In the genomic region with DNA sequence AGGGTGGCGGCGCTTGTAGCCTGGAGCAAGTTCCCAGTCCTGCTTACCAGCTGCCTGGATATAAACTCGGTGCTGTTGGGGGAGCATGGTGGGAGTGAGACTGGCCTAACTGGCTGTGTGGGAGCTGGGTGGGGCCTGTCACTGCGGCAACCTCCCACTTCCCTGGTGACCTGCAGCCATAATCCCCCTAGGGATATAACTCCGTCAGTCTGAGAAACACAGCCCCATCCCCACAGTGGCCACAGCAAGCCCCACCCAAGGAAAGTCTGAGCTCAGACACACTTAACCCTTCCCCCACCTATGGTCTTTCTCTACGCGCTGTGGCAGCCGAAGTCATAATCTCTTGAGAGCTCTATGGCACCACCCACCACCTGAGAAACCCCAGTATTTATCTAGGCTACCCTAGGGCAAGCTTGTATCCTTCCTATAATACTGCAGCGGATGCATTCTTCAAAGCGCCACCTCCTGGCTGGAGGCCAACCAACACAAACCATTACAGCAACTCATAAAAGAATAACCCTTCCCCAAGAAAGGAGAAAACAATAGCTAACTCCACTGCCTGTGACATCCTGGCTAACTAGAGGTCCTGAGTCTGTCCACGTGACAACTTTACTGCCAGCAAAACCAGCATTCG, we compare ENCODE assay signal across 18 cellular contexts. TPM values are rescaled to one million over a fixed set of nuclear protein-coding genes. Genes with fewer than 3 reads are reported as not detected.
DNase-seq lines count a peak whose midpoint lies in the region; TF ChIP-seq lines count a peak whose summit lies in the region.
"Had no signal": no experiment of that assay in that cellular context is flagged by ENCODE, and none has a peak within 500 bp of the region (broad histone marks: within the 10 kb centered on the region; RNA-seq: fewer than 3 reads in every experiment).

No MANE protein-coding gene starts in this region.

- H3K4me3 ChIP-seq in mesendoderm (ENCODE audit: low read length), result no peak overlapping the region
- H3K4me3 ChIP-seq in CD8-positive, alpha-beta memory T cell (ENCODE audit: low read length), result no peak overlapping the region
- H3K4me3 ChIP-seq: body of pancreas, SJSA1 had no signal

- H3K27me3 ChIP-seq in mesendoderm (ENCODE audit: insufficient read depth, low read length, poor library complexity), result no peaks in the 10 kb centered on the region
- no peaks in the 10 kb centered on the region for H3K27me3 ChIP-seq in CD8-positive, alpha-beta memory T cell (ENCODE audit: insufficient read depth, low read length, poor library complexity, severe bottlenecking)
- H3K27me3 ChIP-seq: body of pancreas, SJSA1 had no signal

- H3K27me3 Mint-ChIP-seq in CD8-positive, alpha-beta memory T cell, result peaks cover 16 to 43% of the 10 kb centered on the region in 2 donors
- no peaks in the 10 kb centered on the region for H3K27me3 Mint-ChIP-seq in endothelial cell (ENCODE audit: unreplicated experiment)

- H3K9ac ChIP-seq in mesendoderm (ENCODE audit: low read length), result no peak overlapping the region

- H3K4ac ChIP-seq in mesendoderm (ENCODE audit: low read depth, low read length), result no peak overlapping the region

- peaks cover 0 to 20% (median 1%) of the 10 kb centered on the region in 3 donors for H3K36me3 Mint-ChIP-seq in CD8-positive, alpha-beta memory T cell
- H3K36me3 Mint-ChIP-seq in endothelial cell (ENCODE audit: low read depth, unreplicated experiment), result no peaks in the 10 kb centered on the region

- H2BK5ac ChIP-seq in mesendoderm (ENCODE audit: low read length), result no peak overlapping the region

- CTCF ChIA-PET in CD8-positive, alpha-beta memory T cell (lab: Charles Lee), result no interaction called here

- H3K27ac Mint-ChIP-seq in CD8-positive, alpha-beta memory T cell, result no peak overlapping the region
- no peak overlapping the region for H3K27ac Mint-ChIP-seq in endothelial cell (ENCODE audit: unreplicated experiment)

- H3K4me2 ChIP-seq in mesendoderm (ENCODE audit: low read length), result no peak overlapping the region

- no peaks in the 10 kb centered on the region for H3K79me1 ChIP-seq in mesendoderm (ENCODE audit: low read length)

- H3K18ac ChIP-seq in mesendoderm (ENCODE audit: low read length), result no peak overlapping the region

- POLR2A ChIA-PET in CD8-positive, alpha-beta memory T cell (lab: Charles Lee), result no interaction called here

- DNase-seq in H4 (ENCODE audit: low spot score) (peak; percentile 7), dermis blood vessel endothelial cell (peak; percentile 26), mesendoderm (peak; percentile 39), endothelial cell (ENCODE audit: low spot score) (no peak), CD1c-positive myeloid dendritic cell (ENCODE audit: extremely low spot score) (no peak)
- DNase-seq in CD8-positive, alpha-beta memory T cell, result no peak
- no peak for DNase-seq in activated effector memory CD4-positive, alpha-beta T cell treated with Interleukin-2 at 50 U/mL for 16 hours
- DNase-seq: activated gamma-delta T cell treated with Interleukin-2 at 50 U/mL for 16 hours; body of pancreas; DMS79; NCI-H2107; nucleus accumbens; stimulated activated naive CD8-positive, alpha-beta T cell treated with anti-CD3 and anti-CD28 coated beads, Interleukin-15, Interleukin-2, amounts not matched to agents 100 U/mL and 50 U/mL, for 24 hours had no signal

- no peak overlapping the region for H4K8ac ChIP-seq in mesendoderm (ENCODE audit: low read depth, low read length)

- no CpG with 5 or more reads among the region's 12 CpGs for WGBS in mesendoderm (ENCODE audit: extremely low coverage, insufficient coverage, low lambda C conversion rate)

- H3K79me2 ChIP-seq in mesendoderm (ENCODE audit: control insufficient read depth, insufficient read depth, low read length), result no peaks in the 10 kb centered on the region

- peaks cover 13 to 18% (median 15%) of the 10 kb centered on the region in 5 donors for H3K9me3 Mint-ChIP-seq in CD8-positive, alpha-beta memory T cell
- H3K9me3 Mint-ChIP-seq in endothelial cell (ENCODE audit: unreplicated experiment), result no peaks in the 10 kb centered on the region

- no peak overlapping the region for H3K23ac ChIP-seq in mesendoderm (ENCODE audit: low read length)

- H3K36me3 ChIP-seq in mesendoderm (ENCODE audit: control insufficient read depth, insufficient read depth, low read length), result no peaks in the 10 kb centered on the region
- H3K36me3 ChIP-seq in CD8-positive, alpha-beta memory T cell (ENCODE audit: insufficient read depth, low read length), result no peaks in the 10 kb centered on the region
- H3K36me3 ChIP-seq: SJSA1 had no signal

- no peak overlapping the region for H3K56ac ChIP-seq in mesendoderm (ENCODE audit: low read length)

- H2AK5ac ChIP-seq in mesendoderm (ENCODE audit: low read length), result no peak overlapping the region

- H2BK15ac ChIP-seq in mesendoderm (replicated peaks; ENCODE audit: low read depth), result no peak overlapping the region

- peak; percentile 37; the same call in 1 of the 2 replicates for TF ChIP-seq CTCF in 22Rv1 (IDR thresholded peaks at IDR 0.05)
- no peak for TF ChIP-seq CTCF in endothelial cell (IDR thresholded peaks at IDR 0.05; ENCODE audit: unreplicated experiment)

- H3K4me3 Mint-ChIP-seq in CD8-positive, alpha-beta memory T cell, result no peak overlapping the region
- no peak overlapping the region for H3K4me3 Mint-ChIP-seq in endothelial cell (ENCODE audit: unreplicated experiment)

- H3K4me1 Mint-ChIP-seq in CD8-positive, alpha-beta memory T cell, result no peaks in the 10 kb centered on the region
- H3K4me1 Mint-ChIP-seq in endothelial cell (ENCODE audit: unreplicated experiment), result peaks cover 6% of the 10 kb centered on the region

- H3K9me3 ChIP-seq in CD8-positive, alpha-beta memory T cell (ENCODE audit: low read length), result no peaks in the 10 kb centered on the region
- H3K9me3 ChIP-seq: body of pancreas, SJSA1 had no signal

- no peak overlapping the region for H2BK120ac ChIP-seq in mesendoderm (ENCODE audit: low read depth, low read length)

- H4K5ac ChIP-seq in mesendoderm (ENCODE audit: low read length), result no peak overlapping the region

- H3K27ac ChIP-seq in 22Rv1 (no peak overlapping the region), mesendoderm (ENCODE audit: low read depth, low read length) (no peak overlapping the region)
- no peak overlapping the region for H3K27ac ChIP-seq in CD8-positive, alpha-beta memory T cell (ENCODE audit: low read depth, low read length)
- H3K27ac ChIP-seq: body of pancreas, HL-60, SJSA1 had no signal

- no peaks in the 10 kb centered on the region for H3K4me1 ChIP-seq in mesendoderm (ENCODE audit: control insufficient read depth, low read depth, low read length)
- H3K4me1 ChIP-seq in CD8-positive, alpha-beta memory T cell (ENCODE audit: insufficient read depth, low read length), result no peaks in the 10 kb centered on the region
- H3K4me1 ChIP-seq: body of pancreas, SJSA1 had no signal

RNA-seq across cellular contexts. Expression of gene ZNF648, which starts 57.4 kb away (rescaled TPM):
- total RNA-seq in H4 (2014; rRNA removed; shearing (Covaris generic)), result 0.06 TPM in 1 of 2 replicates, not detected in the other
- total RNA-seq in dermis blood vessel endothelial cell, result not detected in 2 replicates
- polyA plus RNA-seq in mesendoderm (2013, experiment 1 of 2), result 0.28 TPM
- 0.27 TPM for polyA plus RNA-seq in mesendoderm (2013, experiment 2 of 2)
- total RNA-seq in CD8-positive, alpha-beta memory T cell, result not detected
- polyA plus RNA-seq in CD8-positive, alpha-beta memory T cell, result not detected
- not detected for total RNA-seq in endothelial cell (ENCODE audit: unreplicated experiment)
- total RNA-seq: activated CD8-positive, alpha-beta memory T cell treated with anti-CD3 and anti-CD28 coated beads for 36 hours; mesenteric fat pad; SJSA1 had no signal

Comparison
In these comparisons a context has a peak if more than half of its experiments do, and no peak if none do; other contexts are left out.
1. DNase-seq: peak in H4 (single experiment), dermis blood vessel endothelial cell (single experiment) and mesendoderm (single experiment); none in CD8-positive, alpha-beta memory T cell (0 of 5), activated effector memory CD4-positive, alpha-beta T cell treated with Interleukin-2 at 50 U/mL for 16 hours (single experiment), endothelial cell (single experiment) and CD1c-positive myeloid dendritic cell (single experiment).